Comparison of ENCODE assay signal across 12 cellular contexts in genomic region chr11:124917115-124917637, GRCh38. TPM values are rescaled to one million over a fixed set of nuclear protein-coding genes. Genes with fewer than 3 reads are reported as not detected.
DNase-seq lines count a peak whose midpoint lies in the region; ATAC-seq lines count a peak whose summit lies in the region.
"Had no signal": no experiment of that assay in that cellular context is flagged by ENCODE, and none has a peak within 500 bp of the region (broad histone marks: within the 10 kb centered on the region; RNA-seq: fewer than 3 reads in every experiment).

No MANE protein-coding gene starts in this region.

- no peaks in the 10 kb centered on the region for H3K36me3 ChIP-seq in aorta (ENCODE audit: control insufficient read depth in 1 of 2, insufficient read depth in 2 of 2, low read length in 1 of 2)
- H3K36me3 ChIP-seq: adrenal gland, BE2C, pancreas had no signal

- 73 to 80% methylated on average over 6 of the region's 6 CpGs for WGBS in aorta, 2 donors

- in situ Hi-C loops in ACHN (cut with HindIII; ENCODE audit: low pct_ligation_motif_present, low pct_unique_long_range_greater_than_20kb, low sequenced_read_pairs) = no loop called here

- intact Hi-C loops in aorta (cut with DNase I) = no loop called here

- no peaks in the 10 kb centered on the region for H3K27me3 ChIP-seq in aorta (ENCODE audit: control insufficient read depth in 1 of 2, insufficient read depth in 2 of 2, low read length in 1 of 2)
- H3K27me3 ChIP-seq: adrenal gland had no signal

- H3K4me3 ChIP-seq in aorta (ENCODE audit: low read length in 2 of 2) = no peak overlapping the region
- H3K4me3 ChIP-seq: adrenal gland, pancreas had no signal

- no peak for ATAC-seq in aorta (ENCODE audit: low FRiP score)
- ATAC-seq: pancreas had no signal

- H3K4me1 ChIP-seq in aorta (ENCODE audit: control insufficient read depth in 1 of 2, insufficient read depth in 2 of 2, low read length in 2 of 2) = no peaks in the 10 kb centered on the region
- H3K4me1 ChIP-seq: BE2C, pancreas had no signal

- peak overlapping the region; percentile 99 for H3K27ac ChIP-seq in cingulate gyrus (ENCODE audit: low read depth, low read length)
- H3K27ac ChIP-seq in aorta (ENCODE audit: low read depth in 1 of 2, low read length in 2 of 2) = no peak overlapping the region
- H3K27ac ChIP-seq: adrenal gland, pancreas had no signal

- peak; percentile 93 for DNase-seq in DMS 273 (lab: John Stamatoyannopoulos, UW; ENCODE audit: unreplicated experiment)
- peak; percentile 56 for DNase-seq in NCI-H2171 (lab: John Stamatoyannopoulos, UW)
- peak; percentile 80 for DNase-seq in middle frontal gyrus (ENCODE audit: extremely low spot score, low spot score)
- DNase-seq in ACHN = no peak
- no peak for DNase-seq in NCI-H2196 (lab: John Stamatoyannopoulos, UW; ENCODE audit: unreplicated experiment)
- DNase-seq in aorta = no peak
- DNase-seq in SHP77 treated with DMSO at 0.1 percent for 48 hours (lab: John Stamatoyannopoulos, UW) = no peak
- DNase-seq: adrenal gland, BE2C, NCI-H1930, pancreas had no signal

- no peaks in the 10 kb centered on the region for H3K9me3 ChIP-seq in aorta (ENCODE audit: control insufficient read depth, low read length)
- H3K9me3 ChIP-seq: adrenal gland, BE2C, pancreas had no signal

RNA-seq across cellular contexts. Expression of gene HEPN1, which starts 1.9 kb away (rescaled TPM):
- total RNA-seq in aorta = under 1 TPM in 1 of 2 donors, not detected in 1; 0.51 TPM
- not detected for polyA plus RNA-seq in aorta
- total RNA-seq: pancreas had no signal

RNA-seq across cellular contexts. Expression of gene HEPACAM, which starts 18.7 kb away (rescaled TPM):
- under 1 TPM; 0.10 to 0.30 TPM for total RNA-seq in aorta
- polyA plus RNA-seq in aorta = not detected

RNA-seq across cellular contexts. Expression of gene ROBO4, which starts 19.5 kb away (rescaled TPM):
- 10 to 100 TPM; 19.7 to 41.9 TPM for total RNA-seq in aorta
- 1 to 10 TPM; 2.4 to 2.8 TPM for polyA plus RNA-seq in aorta

RNA-seq across cellular contexts. Expression of gene CCDC15, which starts 36.8 kb away (rescaled TPM):
- total RNA-seq in aorta = 1 to 10 TPM in 1 of 2 donors, under 1 TPM in 1; 0.97 to 1.5 TPM
- under 1 TPM; 0.13 to 0.61 TPM for polyA plus RNA-seq in aorta

RNA-seq across cellular contexts. Expression of gene ROBO3, which starts 51.9 kb away (rescaled TPM):
- total RNA-seq in aorta = 10 to 100 TPM; 15.7 to 63.0 TPM
- 10 to 100 TPM in 1 of 2 donors, 1 to 10 TPM in 1; 2.1 to 19.7 TPM for polyA plus RNA-seq in aorta

Comparison
In these comparisons a context has a peak if more than half of its experiments do, and no peak if none do; other contexts are left out.
1. DNase-seq: peak in DMS 273 (single experiment), NCI-H2171 (single experiment) and middle frontal gyrus (single experiment); none in ACHN (single experiment), NCI-H2196 (single experiment), aorta (0 of 2) and SHP77 treated with DMSO at 0.1 percent for 48 hours (single experiment).